11 cellular contexts compared by ENCODE assay signal in the genomic region with DNA sequence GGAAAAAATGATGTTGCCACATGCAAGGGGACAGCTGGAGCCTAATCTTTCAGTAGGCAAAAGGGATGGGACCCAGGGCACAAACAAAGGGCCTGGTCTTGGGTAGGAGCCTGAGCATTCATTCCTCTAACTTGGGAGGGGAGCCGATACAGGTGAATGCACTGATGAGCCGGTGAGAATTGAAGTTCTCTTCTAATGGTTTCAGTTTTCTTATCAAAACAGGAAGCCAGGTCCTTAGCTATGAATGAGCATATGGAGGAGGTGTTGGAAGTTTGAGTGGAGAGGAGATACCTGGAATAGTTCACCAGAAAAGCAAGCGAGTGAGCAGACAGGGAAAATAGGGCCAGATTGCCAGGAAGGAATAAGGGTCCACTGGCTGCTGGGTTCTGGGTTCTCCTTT. TPM values are rescaled to one million over a fixed set of nuclear protein-coding genes. Genes with fewer than 3 reads are reported as not detected.
DNase-seq lines count a peak whose midpoint lies in the region; ATAC-seq and TF ChIP-seq lines count a peak whose summit lies in the region.
"Had no signal": no experiment of that assay in that cellular context is flagged by ENCODE, and none has a peak within 500 bp of the region (broad histone marks: within the 10 kb centered on the region; RNA-seq: fewer than 3 reads in every experiment).

No MANE protein-coding gene starts in this region.

- peak overlapping the region; percentile 47 for H3K4me3 Mint-ChIP-seq in stimulated activated naive CD8-positive, alpha-beta T cell treated with anti-CD3 and anti-CD28 coated beads, Interleukin-15, Interleukin-2, amounts not matched to agents 100 ng/mL and 50 ng/mL, for 24 hours
- H3K4me3 Mint-ChIP-seq in T-cell = peak overlapping the region; percentile 51 to 70 (median 60)

- intact Hi-C loops in heart right ventricle (cut with DNase I) (no loop called here), head of caudate nucleus (cut with DNase I) (no loop called here)

- peaks cover 54% of the 10 kb centered on the region for H3K4me1 Mint-ChIP-seq in stimulated activated naive CD8-positive, alpha-beta T cell treated with anti-CD3 and anti-CD28 coated beads, Interleukin-15, Interleukin-2, amounts not matched to agents 100 ng/mL and 50 ng/mL, for 24 hours (ENCODE audit: low read depth)
- H3K4me1 Mint-ChIP-seq in T-cell = peaks cover 79 to 89% (median 80%) of the 10 kb centered on the region in 3 donors

- DNase-seq in stimulated activated naive CD8-positive, alpha-beta T cell treated with anti-CD3 and anti-CD28 coated beads, Interleukin-15, Interleukin-2, amounts not matched to agents 100 U/mL and 50 U/mL, for 24 hours = no peak
- DNase-seq in T-cell = peak in 3 of 34 experiments; percentile 5 to 22 (median 11)
- DNase-seq in heart right ventricle = no peak
- DNase-seq in head of caudate nucleus = no peak
- DNase-seq: PC-9; posterior cingulate gyrus; stimulated activated CD8-positive, alpha-beta memory T cell treated with anti-CD3 and anti-CD28 coated beads, Interleukin-4, amount 100 ng/mL, for 48 hours had no signal

- no peak overlapping the region for H3K4me3 ChIP-seq in heart right ventricle
- H3K4me3 ChIP-seq: PC-9 had no signal

- no peak for ATAC-seq in stimulated activated naive CD8-positive, alpha-beta T cell treated with anti-CD3 and anti-CD28 coated beads, Interleukin-15, Interleukin-2, amounts not matched to agents 100 U/mL and 50 U/mL, for 24 hours
- peak; percentile 45 for ATAC-seq in HG02759 (IDR thresholded peaks at IDR 0.05; ENCODE audit: unreplicated experiment)
- ATAC-seq in T-cell (replicated peaks in 1 of 4) = peak; percentile 60 to 80 (median 65)
- ATAC-seq in GM21528 (IDR thresholded peaks at IDR 0.05; ENCODE audit: low FRiP score, unreplicated experiment) = no peak
- no peak for ATAC-seq in heart right ventricle
- no peak for ATAC-seq in HG02981 (IDR thresholded peaks at IDR 0.05; ENCODE audit: unreplicated experiment)

- TF ChIP-seq CTCF in heart right ventricle (IDR thresholded peaks at IDR 0.05) = no peak

- no peaks in the 10 kb centered on the region for H3K27me3 Mint-ChIP-seq in stimulated activated naive CD8-positive, alpha-beta T cell treated with anti-CD3 and anti-CD28 coated beads, Interleukin-15, Interleukin-2, amounts not matched to agents 100 ng/mL and 50 ng/mL, for 24 hours
- no peaks in the 10 kb centered on the region for H3K27me3 Mint-ChIP-seq in T-cell

- H3K27ac Mint-ChIP-seq in stimulated activated naive CD8-positive, alpha-beta T cell treated with anti-CD3 and anti-CD28 coated beads, Interleukin-15, Interleukin-2, amounts not matched to agents 100 ng/mL and 50 ng/mL, for 24 hours = peak overlapping the region; percentile 87
- peak overlapping the region; percentile 92 to 97 for H3K27ac Mint-ChIP-seq in T-cell

- peaks cover 0 to 8% (median 0%) of the 10 kb centered on the region in 9 donors for H3K4me1 ChIP-seq in heart right ventricle

- no peak overlapping the region for H3K27ac ChIP-seq in heart right ventricle
- H3K27ac ChIP-seq: PC-9 had no signal

- H3K9me3 Mint-ChIP-seq in stimulated activated naive CD8-positive, alpha-beta T cell treated with anti-CD3 and anti-CD28 coated beads, Interleukin-15, Interleukin-2, amounts not matched to agents 100 ng/mL and 50 ng/mL, for 24 hours = no peaks in the 10 kb centered on the region
- no peaks in the 10 kb centered on the region for H3K9me3 Mint-ChIP-seq in T-cell

- H3K36me3 Mint-ChIP-seq in stimulated activated naive CD8-positive, alpha-beta T cell treated with anti-CD3 and anti-CD28 coated beads, Interleukin-15, Interleukin-2, amounts not matched to agents 100 ng/mL and 50 ng/mL, for 24 hours (ENCODE audit: low read depth) = peaks cover 6% of the 10 kb centered on the region
- peaks cover 21% of the 10 kb centered on the region for H3K36me3 Mint-ChIP-seq in T-cell

- no peaks in the 10 kb centered on the region for H3K9me3 ChIP-seq in heart right ventricle

- H3K36me3 ChIP-seq in heart right ventricle = no peaks in the 10 kb centered on the region

- H3K27me3 ChIP-seq in heart right ventricle = no peaks in the 10 kb centered on the region

- POLR2A ChIA-PET in T-cell (lab: Charles Lee) = no interaction called here

- 70 to 77% methylated on average over 3 of the region's 3 CpGs for WGBS in heart right ventricle, 2 donors

- CTCF ChIA-PET in T-cell (lab: Charles Lee) = interaction anchor here in 1 of 2 donors (1.3 kb wide), 1 partner anchor 56 kb away, joined by 4 read pairs; no protein-coding TSS in a partner anchor

RNA-seq across cellular contexts. Expression of a gene that starts 10.1 kb away (rescaled TPM):
- total RNA-seq in T-cell = 10 to 100 TPM; 30.1 to 47.7 (median 37.9) TPM
- total RNA-seq in heart right ventricle = 1 to 10 TPM; 1.7 to 8.3 (median 4.1) TPM
- 1 to 10 TPM; 1.1 to 5.2 TPM for polyA plus RNA-seq in heart right ventricle

Comparison
In these comparisons a context has a peak if more than half of its experiments do, and no peak if none do; other contexts are left out.
1. ATAC-seq: peak in HG02759 (single experiment) and T-cell (4 of 4); none in stimulated activated naive CD8-positive, alpha-beta T cell treated with anti-CD3 and anti-CD28 coated beads, Interleukin-15, Interleukin-2, amounts not matched to agents 100 U/mL and 50 U/mL, for 24 hours (single experiment), GM21528 (single experiment), heart right ventricle (0 of 8) and HG02981 (single experiment).